Comparison of ENCODE assay signal across 8 cellular contexts in genomic region chr19:48506138-48506733, GRCh38. TPM values are rescaled to one million over a fixed set of nuclear protein-coding genes. Genes with fewer than 3 reads are reported as not detected.
DNase-seq lines count a peak whose midpoint lies in the region; FAIRE-seq and TF ChIP-seq lines count a peak whose summit lies in the region.

No MANE protein-coding gene starts in this region.

- WGBS in spleen, 5 donors, result 88 to 98% (median 93%) methylated on average over 5 of the region's 5 CpGs

- no peak overlapping the region for H3K4me3 ChIP-seq in epithelial cell of proximal tubule (ENCODE audit: low read depth, low read length)
- no peak overlapping the region for H3K4me3 ChIP-seq in spleen

- peaks cover 0 to 37% (median 15%) of the 10 kb centered on the region in 7 donors for H3K27me3 ChIP-seq in spleen (replicated peaks in 1 of 7)

- intact Hi-C loops in spleen (cut with DNase I; ENCODE audit: low total_unique reads), result loop anchor here (10.0 kb wide), 1 partner anchor 79 kb away; no protein-coding TSS in a partner anchor

- FAIRE-seq in GM19239 (lab: Jason Lieb, UNC), result no peak

- DNase-seq in GM19238 (ENCODE audit: insufficient read length, low spot score), result peak; percentile 52
- DNase-seq in OCI-M1 (lab: John Stamatoyannopoulos, UW), result peak; percentile 78
- DNase-seq in epithelial cell of proximal tubule (ENCODE audit: low read depth), result no peak
- no peak for DNase-seq in spleen
- DNase-seq in GM19239 (ENCODE audit: insufficient read length, low spot score), result no peak
- no peak for DNase-seq in KG1 (lab: John Stamatoyannopoulos, UW)
- DNase-seq in NCI-H187 treated with DMSO at 0.1 percent for 48 hours (lab: John Stamatoyannopoulos, UW), result no peak

- H3K27ac ChIP-seq in C4-2B (no peak overlapping the region), spleen (no peak overlapping the region)

- H3K9me3 ChIP-seq in spleen, result no peaks in the 10 kb centered on the region

- TF ChIP-seq CTCF in C4-2B (conservative IDR thresholded peaks at IDR 0.05) (peak; percentile 50), epithelial cell of proximal tubule (conservative IDR thresholded peaks at IDR 0.05; ENCODE audit: low read depth, low read length) (peak; percentile 63), spleen (IDR thresholded peaks at IDR 0.05 in 8 of 11, conservative IDR thresholded peaks at IDR 0.05 in 3 of 11) (peak in 10 of 11 experiments; percentile 10 to 46 (median 29))

- TF ChIP-seq POLR2A in spleen (IDR thresholded peaks at IDR 0.05), result no peak

- H3K4me1 ChIP-seq in spleen, result peaks cover 7 to 27% (median 12%) of the 10 kb centered on the region in 6 donors

- no peaks in the 10 kb centered on the region for H3K36me3 ChIP-seq in spleen

RNA-seq across cellular contexts. Expression of gene LMTK3, which starts 5.4 kb away (rescaled TPM):
- 1.5 and 4.2 TPM in 2 replicates for total RNA-seq in epithelial cell of proximal tubule
- total RNA-seq in spleen, result 1 to 10 TPM in 6 of 7 donors, under 1 TPM in 1; 0.69 to 4.2 (median 1.5) TPM
- 1 to 10 TPM in 1 of 3 donors, under 1 TPM in 2; 0.29 to 1.1 (median 0.37) TPM for polyA plus RNA-seq in spleen

RNA-seq across cellular contexts. Expression of gene CYTH2, which starts 37.1 kb away (rescaled TPM):
- 43.6 and 81.6 TPM in 2 replicates for total RNA-seq in epithelial cell of proximal tubule
- total RNA-seq in spleen, result 10 to 100 TPM; 31.4 to 66.4 (median 48.2) TPM
- 10 to 100 TPM; 22.6 to 44.1 (median 24.6) TPM for polyA plus RNA-seq in spleen

RNA-seq across cellular contexts. Expression of gene SULT2B1, which starts 45.7 kb away (rescaled TPM):
- total RNA-seq in epithelial cell of proximal tubule, result 0.29 TPM in 1 of 2 replicates, not detected in the other
- not detected for total RNA-seq in spleen
- polyA plus RNA-seq in spleen, result under 1 TPM in 2 of 3 donors, not detected in 1; 0.12 to 0.58 TPM

RNA-seq across cellular contexts. Expression of gene KCNJ14, which starts 50.9 kb away (rescaled TPM):
- total RNA-seq in epithelial cell of proximal tubule (0.06 and 0.07 TPM in 2 replicates), spleen (1 to 10 TPM in 2 of 7 donors, under 1 TPM in 5; 0.43 to 1.4 (median 0.93) TPM)
- polyA plus RNA-seq in spleen, result under 1 TPM; 0.26 to 0.61 (median 0.38) TPM

Comparison
In these comparisons a context has a peak if more than half of its experiments do, and no peak if none do; other contexts are left out.
1. DNase-seq: peak in GM19238 (single experiment) and OCI-M1 (single experiment); none in epithelial cell of proximal tubule (single experiment), spleen (single experiment), GM19239 (single experiment), KG1 (single experiment) and NCI-H187 treated with DMSO at 0.1 percent for 48 hours (single experiment).
2. Peak in every context shown above with its lines, with median percentiles within 50 percentile points of each other: CTCF ChIP-seq.